In genomic region chr15:58409861-58410260, GRCh38 we compare ENCODE assay signal across 14 cellular contexts.
DNase-seq lines count a peak whose midpoint lies in the region; ATAC-seq, FAIRE-seq and TF ChIP-seq lines count a peak whose summit lies in the region.
"Had no signal": no experiment of that assay in that cellular context is flagged by ENCODE, and none has a peak within 500 bp of the region (broad histone marks: within the 10 kb centered on the region; RNA-seq: fewer than 3 reads in every experiment).

No MANE protein-coding gene starts in this region.

- H3K4me3 Mint-ChIP-seq in stimulated activated naive CD8-positive, alpha-beta T cell treated with anti-CD3 and anti-CD28 coated beads, Interleukin-15, Interleukin-2, amounts not matched to agents 100 ng/mL and 50 ng/mL, for 24 hours, result peak overlapping the region; percentile 82

- no peak for DNase-seq in stimulated activated naive CD8-positive, alpha-beta T cell treated with anti-CD3 and anti-CD28 coated beads, Interleukin-15, Interleukin-2, amounts not matched to agents 100 U/mL and 50 U/mL, for 24 hours
- DNase-seq in left kidney (ENCODE audit: low read depth, low spot score) (peak; percentile 26), NCI-H2196 treated with DMSO at 0.1 percent for 48 hours (lab: John Stamatoyannopoulos, UW; ENCODE audit: unreplicated experiment) (no peak), COLO829 (ENCODE audit: low spot score) (no peak), H54 (ENCODE audit: insufficient read length, low spot score) (no peak)
- DNase-seq: NCI-H1436 treated with DMSO at 0.1 percent for 48 hours; stimulated activated naive B cell treated with anti-CD40 and anti-IgM and Interleukin-4, amounts not matched to agents 10 μg/mL and 1 μg/mL and 100 μg/mL, for 72 hours; WERI-Rb-1 had no signal

- no peaks in the 10 kb centered on the region for H3K27me3 Mint-ChIP-seq in stimulated activated naive CD8-positive, alpha-beta T cell treated with anti-CD3 and anti-CD28 coated beads, Interleukin-15, Interleukin-2, amounts not matched to agents 100 ng/mL and 50 ng/mL, for 24 hours
- H3K27me3 Mint-ChIP-seq: progenitor cell of endocrine pancreas; stimulated activated naive B cell treated with anti-CD40 and anti-IgM and Interleukin-4, amounts not matched to agents 10 μg/mL and 1 μg/mL and 100 μg/mL, for 72 hours had no signal

- no peaks in the 10 kb centered on the region for H3K9me3 Mint-ChIP-seq in stimulated activated naive CD8-positive, alpha-beta T cell treated with anti-CD3 and anti-CD28 coated beads, Interleukin-15, Interleukin-2, amounts not matched to agents 100 ng/mL and 50 ng/mL, for 24 hours
- H3K9me3 Mint-ChIP-seq: CD14-positive monocyte; stimulated activated naive B cell treated with anti-CD40 and anti-IgM and Interleukin-4, amounts not matched to agents 10 μg/mL and 1 μg/mL and 100 μg/mL, for 72 hours had no signal

- peak overlapping the region; percentile 88 for H3K27ac Mint-ChIP-seq in stimulated activated naive CD8-positive, alpha-beta T cell treated with anti-CD3 and anti-CD28 coated beads, Interleukin-15, Interleukin-2, amounts not matched to agents 100 ng/mL and 50 ng/mL, for 24 hours
- H3K27ac Mint-ChIP-seq: progenitor cell of endocrine pancreas had no signal

- TF ChIP-seq POLR2A in H54 (IDR thresholded peaks at IDR 0.05; ENCODE audit: low read depth, low read length), result no peak

- no peak for FAIRE-seq in H54 (lab: Jason Lieb, UNC)
- FAIRE-seq: HTR-8/SVneo had no signal

- H3K4me3 ChIP-seq in WI38 (ENCODE audit: low read depth, low read length), result peak overlapping the region; percentile 37

- no peak for ATAC-seq in stimulated activated naive CD8-positive, alpha-beta T cell treated with anti-CD3 and anti-CD28 coated beads, Interleukin-15, Interleukin-2, amounts not matched to agents 100 U/mL and 50 U/mL, for 24 hours
- ATAC-seq in GM21528 (IDR thresholded peaks at IDR 0.05; ENCODE audit: low FRiP score, unreplicated experiment), result no peak

- no peak for TF ChIP-seq CTCF in WI38 (IDR thresholded peaks at IDR 0.05; ENCODE audit: low read depth, low read length)

- H3K4me1 Mint-ChIP-seq in stimulated activated naive CD8-positive, alpha-beta T cell treated with anti-CD3 and anti-CD28 coated beads, Interleukin-15, Interleukin-2, amounts not matched to agents 100 ng/mL and 50 ng/mL, for 24 hours (ENCODE audit: low read depth), result peaks cover 23% of the 10 kb centered on the region

- no peaks in the 10 kb centered on the region for H3K36me3 Mint-ChIP-seq in stimulated activated naive CD8-positive, alpha-beta T cell treated with anti-CD3 and anti-CD28 coated beads, Interleukin-15, Interleukin-2, amounts not matched to agents 100 ng/mL and 50 ng/mL, for 24 hours (ENCODE audit: low read depth)
- H3K36me3 Mint-ChIP-seq: CD14-positive monocyte; stimulated activated naive B cell treated with anti-CD40 and anti-IgM and Interleukin-4, amounts not matched to agents 10 μg/mL and 1 μg/mL and 100 μg/mL, for 72 hours had no signal
